9 cellular contexts compared by ENCODE assay signal in the genomic region with DNA sequence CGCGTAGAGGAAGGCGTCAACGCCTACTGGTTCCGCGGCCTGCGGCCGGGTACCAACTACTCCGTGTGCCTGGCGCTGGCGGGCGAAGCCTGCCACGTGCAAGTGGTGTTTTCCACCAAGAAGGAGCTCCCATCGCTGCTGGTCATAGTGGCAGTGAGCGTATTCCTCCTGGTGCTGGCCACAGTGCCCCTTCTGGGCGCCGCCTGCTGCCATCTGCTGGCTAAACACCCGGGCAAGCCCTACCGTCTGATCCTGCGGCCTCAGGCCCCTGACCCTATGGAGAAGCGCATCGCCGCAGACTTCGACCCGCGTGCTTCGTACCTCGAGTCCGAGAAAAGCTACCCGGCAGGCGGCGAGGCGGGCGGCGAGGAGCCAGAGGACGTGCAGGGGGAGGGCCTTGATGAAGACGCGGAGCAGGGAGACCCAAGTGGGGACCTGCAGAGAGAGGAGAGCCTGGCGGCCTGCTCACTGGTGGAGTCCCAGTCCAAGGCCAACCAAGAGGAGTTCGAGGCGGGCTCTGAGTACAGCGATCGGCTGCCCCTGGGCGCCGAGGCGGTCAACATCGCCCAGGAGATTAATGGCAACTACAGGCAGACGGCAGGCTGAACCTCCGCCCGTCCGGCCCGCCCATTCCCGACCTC. TPM values are rescaled to one million over a fixed set of nuclear protein-coding genes. Genes with fewer than 3 reads are reported as not detected.
DNase-seq lines count a peak whose midpoint lies in the region; ATAC-seq and TF ChIP-seq lines count a peak whose summit lies in the region.
"Had no signal": no experiment of that assay in that cellular context is flagged by ENCODE, and none has a peak within 500 bp of the region (broad histone marks: within the 10 kb centered on the region; RNA-seq: fewer than 3 reads in every experiment).

No MANE protein-coding gene starts in this region.

- H3K4me3 ChIP-seq in A673 (ENCODE audit: low read depth, low read length, poor library complexity, severe bottlenecking): no peak overlapping the region
- H3K4me3 ChIP-seq in body of pancreas: no peak overlapping the region
- no peak overlapping the region for H3K4me3 ChIP-seq in right lobe of liver

- CTCF ChIA-PET in A673 (lab: Charles Lee): interaction anchor here (1.2 kb wide), 1 partner anchor 173 kb away, joined by 4 read pairs; no protein-coding TSS in a partner anchor

- ATAC-seq in body of pancreas (peak; percentile 39), right lobe of liver (peak; percentile 84 to 91 (median 88)), GM21447 (IDR thresholded peaks at IDR 0.05; ENCODE audit: unreplicated experiment) (no peak), HG03354 (IDR thresholded peaks at IDR 0.05; ENCODE audit: poor library complexity, severe bottlenecking, unreplicated experiment) (no peak), GM18861 (IDR thresholded peaks at IDR 0.05; ENCODE audit: unreplicated experiment) (no peak)

- no peak for DNase-seq in A673 (ENCODE audit: low spot score)
- peak; percentile 70 for DNase-seq in GM20000 (ENCODE audit: low spot score)
- DNase-seq in body of pancreas: peak; percentile 62 to 72 (median 62)
- peak; percentile 76 to 80 (median 79) for DNase-seq in right lobe of liver
- no peak for DNase-seq in anterior cingulate cortex (lab: John Stamatoyannopoulos, UW)
- DNase-seq: occipital lobe had no signal

- H3K36me3 ChIP-seq in A673 (ENCODE audit: insufficient read depth, low read length, poor library complexity, severe bottlenecking): no peaks in the 10 kb centered on the region
- no peaks in the 10 kb centered on the region for H3K36me3 ChIP-seq in body of pancreas (replicated peaks in 1 of 2; ENCODE audit: insufficient read depth in 1 of 2, low read depth in 2 of 2)
- H3K36me3 ChIP-seq in right lobe of liver: no peaks in the 10 kb centered on the region

- no TSS peak for BruUV-seq in A673 (replicated peaks; lab: Mats Ljungman, UMichigan)

- H3K4me1 ChIP-seq in A673 (ENCODE audit: insufficient read depth, low read length, poor library complexity, severe bottlenecking): peaks cover 30% of the 10 kb centered on the region
- H3K4me1 ChIP-seq in body of pancreas: peaks cover 27% of the 10 kb centered on the region
- peaks cover 0 to 24% (median 0%) of the 10 kb centered on the region in 4 donors for H3K4me1 ChIP-seq in right lobe of liver

- no peak overlapping the region for H3K27ac ChIP-seq in A673 (ENCODE audit: low read depth, low read length, poor library complexity, severe bottlenecking)
- no peak overlapping the region for H3K27ac ChIP-seq in body of pancreas
- no peak overlapping the region for H3K27ac ChIP-seq in right lobe of liver

- H3K9me3 ChIP-seq in A673 (ENCODE audit: low read depth, low read length, poor library complexity, severe bottlenecking) (no peaks in the 10 kb centered on the region), body of pancreas (no peaks in the 10 kb centered on the region), right lobe of liver (no peaks in the 10 kb centered on the region)

- WGBS in body of pancreas, 2 donors: 15 to 44% methylated on average over 6 to 52 of the region's 53 CpGs
- WGBS in right lobe of liver (ENCODE audit: insufficient coverage, low coverage, low lambda C conversion rate, missing lambda C conversion rate): 0% methylated on average over 1 of the region's 53 CpGs

- POLR2A ChIA-PET in A673 (lab: Charles Lee; ENCODE audit: low non-redundant PET): no interaction called here

- TF ChIP-seq POLR2A in body of pancreas (IDR thresholded peaks at IDR 0.05): no peak
- TF ChIP-seq POLR2A in right lobe of liver (IDR thresholded peaks at IDR 0.05): no peak

- intact Hi-C loops in A673 (cut with micrococcal nuclease; ENCODE audit: unreplicated experiment) (no loop called here), body of pancreas (cut with DNase I) (no loop called here), right lobe of liver (cut with DNase I) (loop anchor here in 1 of 2 donors (5.0 kb wide), 1 partner anchor 168 kb away; no protein-coding TSS in a partner anchor)

- TF ChIP-seq CTCF in A673 (conservative IDR thresholded peaks at IDR 0.05; ENCODE audit: low read depth, low read length): peak; percentile 41
- peak; percentile 23 for TF ChIP-seq CTCF in GM20000 (IDR thresholded peaks at IDR 0.05; ENCODE audit: extremely low read depth, missing control alignments)
- TF ChIP-seq CTCF in body of pancreas (IDR thresholded peaks at IDR 0.05): peak; percentile 19 to 59 (median 42)
- TF ChIP-seq CTCF in right lobe of liver (IDR thresholded peaks at IDR 0.05): peak; percentile 59 to 71 (median 69)

- H3K27me3 ChIP-seq in A673 (replicated peaks; ENCODE audit: insufficient read depth, low read depth, low read length, poor library complexity): peaks cover 38% of the 10 kb centered on the region
- H3K27me3 ChIP-seq in body of pancreas: peaks cover 0 to 43% of the 10 kb centered on the region in 2 donors
- H3K27me3 ChIP-seq in right lobe of liver: peaks cover 18 to 46% of the 10 kb centered on the region in 2 donors

RNA-seq across cellular contexts. Expression of gene ISLR2, which starts 4.1 kb away (rescaled TPM):
- 0.48 and 0.64 TPM in 2 replicates for total RNA-seq in A673 (2021)
- total RNA-seq in body of pancreas: not detected
- total RNA-seq in right lobe of liver: under 1 TPM in 1 of 6 experiments, not detected in 5; 0.04 TPM

RNA-seq across cellular contexts. Expression of gene ISLR, which starts 39.0 kb away (rescaled TPM):
- total RNA-seq in A673 (2021): 0.41 and 0.74 TPM in 2 replicates
- 10 to 100 TPM; 10.5 to 15.8 TPM for total RNA-seq in body of pancreas
- 1 to 10 TPM; 1.5 to 9.9 (median 2.6) TPM for total RNA-seq in right lobe of liver

RNA-seq across cellular contexts. Expression of gene GOLGA6A, which starts 52.2 kb away (rescaled TPM):
- total RNA-seq in A673 (2021) (not detected in 2 replicates), body of pancreas (not detected), right lobe of liver (1 to 10 TPM in 2 of 6 experiments, under 1 TPM in 4; 0.35 to 1.6 (median 0.72) TPM)
- total RNA-seq: occipital lobe had no signal

Comparison
In these comparisons a context has a peak if more than half of its experiments do, and no peak if none do; other contexts are left out.
1. DNase-seq: peak in GM20000 (single experiment), body of pancreas (4 of 4) and right lobe of liver (3 of 3); none in A673 (single experiment) and anterior cingulate cortex (0 of 58).
2. ATAC-seq: peak in body of pancreas (single experiment) and right lobe of liver (4 of 4); none in GM21447 (single experiment), HG03354 (single experiment) and GM18861 (single experiment).
3. Peak in every context shown above with its lines, with median percentiles within 50 percentile points of each other: CTCF ChIP-seq.